36 cellular contexts compared by ENCODE assay signal in genomic region chr15:41992151-41992802, GRCh38. TPM values are rescaled to one million over a fixed set of nuclear protein-coding genes. Genes with fewer than 3 reads are reported as not detected.
"Had no signal": no experiment of that assay in that cellular context is flagged by ENCODE, and none has a peak within 500 bp of the region (broad histone marks: within the 10 kb centered on the region; RNA-seq: fewer than 3 reads in every experiment).

No MANE protein-coding gene starts in this region.

- ATAC-seq: activated CD8-positive, alpha-beta T cell treated with anti-CD3 and anti-CD28 coated beads for 36 hours; activated T-cell treated with anti-CD3 and anti-CD28 coated beads, Interleukin-2, amount 50 U/mL, for 72 hours; activated T-helper 17 cell treated with anti-CD3 and anti-CD28 coated beads, Interleukin-2, amount 50 U/mL, for 72 hours; K562; PC-3; Right ventricle myocardium inferior had no signal

- H3K4me1 ChIP-seq: ascending aorta, Peyer's patch had no signal

- H3K4me3 Mint-ChIP-seq: activated CD4-positive, alpha-beta T cell treated with anti-CD3 and anti-CD28 coated beads, Interleukin-2, amount 10 ng/mL, durations not matched to agents 24 days and 14 days; activated CD8-positive, alpha-beta T cell treated with anti-CD3 and anti-CD28 coated beads for 36 hours; activated naive CD4-positive, alpha-beta T cell treated with anti-CD3 and anti-CD28 coated beads for 36 hours; activated naive CD8-positive, alpha-beta T cell; activated T-cell treated with anti-CD3 and anti-CD28 coated beads, Interleukin-2, amount 50 U/mL, for 72 hours; activated T-helper 17 cell treated with anti-CD3 and anti-CD28 coated beads, Interleukin-2, amount 50 U/mL, for 72 hours had no signal

- H3K27me3 Mint-ChIP-seq: activated CD4-positive, alpha-beta T cell treated with anti-CD3 and anti-CD28 coated beads, Interleukin-2, amount 10 ng/mL, durations not matched to agents 24 days and 14 days; activated naive CD8-positive, alpha-beta T cell; activated T-helper 17 cell treated with anti-CD3 and anti-CD28 coated beads, Interleukin-2, amount 50 U/mL, for 72 hours had no signal

- H3K4me3 ChIP-seq: ascending aorta, cardiac muscle cell, K562, Peyer's patch had no signal

- H3K36me3 ChIP-seq: ascending aorta, cardiac muscle cell, Peyer's patch, WERI-Rb-1 had no signal

- H3K27me3 ChIP-seq: ascending aorta, cardiac muscle cell, Peyer's patch had no signal

- DNase-seq: activated CD4-positive, alpha-beta T cell treated with anti-CD3 and anti-CD28 coated beads, Interleukin-2, amount 10 ng/mL, durations not matched to agents 24 days and 14 days; activated CD4-positive, alpha-beta T cell treated with anti-CD3 and anti-CD28 coated beads, Interleukin-2, amount 50 U/mL, for 4 hours; activated CD8-positive, alpha-beta T cell treated with anti-CD3 and anti-CD28 coated beads for 36 hours; activated effector memory CD4-positive, alpha-beta T cell treated with anti-CD3 and anti-CD28 coated beads, Interleukin-2, amount 50 U/mL, for 16 hours; activated naive CD4-positive, alpha-beta T cell treated with anti-CD3 and anti-CD28 coated beads for 36 hours; activated T-cell treated with anti-CD3 and anti-CD28 coated beads, Interleukin-2, amount 50 U/mL, for 1 hour; activated T-cell treated with anti-CD3 and anti-CD28 coated beads, Interleukin-2, amount 50 U/mL, for 72 hours; amygdala; NCI-H1092 treated with DMSO at 0.1 percent for 48 hours; NCI-H1417; NCI-H146; NCI-H187; NCI-H2029 treated with DMSO at 0.1 percent for 48 hours; NCI-H2107; NCI-H2171; NCI-H226; NCI-H446 treated with DMSO at 0.1 percent for 48 hours; NCI-H524 treated with DMSO at 0.1 percent for 48 hours; NK-92 treated with Interleukin-12 subunit alpha and Interleukin-12 subunit beta, amount 100 ng/mL, for 24 hours; PC-3; Peyer's patch; RPMI8226; SW 1271; T-helper 1 cell; T-helper 2 cell; T1000; WERI-Rb-1 had no signal

- H3K4me1 Mint-ChIP-seq: activated CD4-positive, alpha-beta T cell treated with anti-CD3 and anti-CD28 coated beads, Interleukin-2, amount 10 ng/mL, durations not matched to agents 24 days and 14 days; activated T-helper 17 cell treated with anti-CD3 and anti-CD28 coated beads, Interleukin-2, amount 50 U/mL, for 72 hours had no signal

- H3K9me3 Mint-ChIP-seq: activated CD4-positive, alpha-beta T cell treated with anti-CD3 and anti-CD28 coated beads, Interleukin-2, amount 10 ng/mL, durations not matched to agents 24 days and 14 days; activated CD8-positive, alpha-beta T cell treated with anti-CD3 and anti-CD28 coated beads for 36 hours; activated naive CD4-positive, alpha-beta T cell treated with anti-CD3 and anti-CD28 coated beads for 36 hours; activated T-cell treated with anti-CD3 and anti-CD28 coated beads, Interleukin-2, amount 50 U/mL, for 72 hours; activated T-helper 17 cell treated with anti-CD3 and anti-CD28 coated beads, Interleukin-2, amount 50 U/mL, for 72 hours had no signal

- FAIRE-seq: K562 had no signal

- H3K27ac Mint-ChIP-seq: activated CD4-positive, alpha-beta T cell treated with anti-CD3 and anti-CD28 coated beads, Interleukin-2, amount 10 ng/mL, durations not matched to agents 24 days and 14 days; activated CD8-positive, alpha-beta T cell treated with anti-CD3 and anti-CD28 coated beads for 36 hours; activated naive CD4-positive, alpha-beta T cell treated with anti-CD3 and anti-CD28 coated beads for 36 hours; activated naive CD8-positive, alpha-beta T cell; activated T-cell treated with anti-CD3 and anti-CD28 coated beads, Interleukin-2, amount 50 U/mL, for 72 hours; activated T-helper 17 cell treated with anti-CD3 and anti-CD28 coated beads, Interleukin-2, amount 50 U/mL, for 72 hours had no signal

- H3K36me3 Mint-ChIP-seq: activated naive CD8-positive, alpha-beta T cell had no signal

- H3K27ac ChIP-seq: ascending aorta, cardiac muscle cell, Peyer's patch, WERI-Rb-1 had no signal

- H3K9me3 ChIP-seq: ascending aorta, Peyer's patch had no signal

RNA-seq across cellular contexts. Expression of gene PLA2G4E, which starts 28.6 kb away (rescaled TPM):
- total RNA-seq: activated CD4-positive, alpha-beta T cell treated with anti-CD3 and anti-CD28 coated beads, Interleukin-2, amount 10 ng/mL, durations not matched to agents 24 days and 14 days; activated CD8-positive, alpha-beta memory T cell treated with anti-CD3 and anti-CD28 coated beads for 36 hours; activated CD8-positive, alpha-beta T cell treated with anti-CD3 and anti-CD28 coated beads for 36 hours; activated naive CD4-positive, alpha-beta T cell treated with anti-CD3 and anti-CD28 coated beads for 36 hours; activated T-cell treated with anti-CD3 and anti-CD28 coated beads, Interleukin-2, amount 50 U/mL, for 72 hours; ascending aorta; K562; M059J; PC-3 had no signal
- polyA plus RNA-seq: adipose tissue, cardiac muscle cell had no signal
